8 cellular contexts compared by ENCODE assay signal in the genomic region with DNA sequence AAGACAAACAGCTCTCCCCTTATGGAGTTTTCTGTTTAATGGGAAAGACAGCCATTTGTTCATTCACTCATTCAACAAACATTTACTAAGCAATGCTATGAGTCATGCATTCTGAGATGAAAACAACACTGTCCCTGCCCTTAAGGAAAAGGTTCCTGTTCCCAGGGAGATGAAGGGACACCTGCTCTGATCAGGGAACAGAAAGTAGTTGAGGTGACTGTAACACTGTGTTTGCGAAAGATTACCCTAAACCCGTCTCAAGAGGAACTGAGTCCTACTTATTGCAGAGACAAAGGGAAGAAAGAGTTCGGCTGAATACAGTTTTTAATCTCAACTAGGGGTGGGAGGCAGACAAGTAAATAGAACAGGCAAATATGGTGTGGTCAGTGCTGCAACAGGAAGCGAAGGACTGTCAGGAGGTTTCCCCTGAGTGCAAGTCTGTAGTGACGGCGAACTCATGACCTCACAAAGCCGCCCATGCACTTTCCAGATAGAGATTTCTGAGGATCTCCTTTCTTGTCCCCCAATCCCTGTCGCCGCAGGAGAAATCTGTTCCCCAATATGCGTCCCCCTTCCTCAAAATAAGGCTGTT. TPM values are rescaled to one million over a fixed set of nuclear protein-coding genes. Genes with fewer than 3 reads are reported as not detected.
DNase-seq lines count a peak whose midpoint lies in the region; ATAC-seq and TF ChIP-seq lines count a peak whose summit lies in the region.

No MANE protein-coding gene starts in this region.

- TF ChIP-seq POLR2A in testis (IDR thresholded peaks at IDR 0.05), result no peak

- peak overlapping the region; percentile 84 for H3K4me3 ChIP-seq in AG04449 (ENCODE audit: low read depth, low read length)
- H3K4me3 ChIP-seq in ectodermal cell (ENCODE audit: insufficient read depth, low read depth, low read length), result peak overlapping the region; percentile 91
- H3K4me3 ChIP-seq in testis, result peak overlapping the region; percentile 96

- peak overlapping the region; percentile 91 for H3K27ac Mint-ChIP-seq in T-helper 1 cell treated with Interleukin-12 subunit alpha and Interleukin-12 subunit beta and Interleukin-4 antibody, amounts not matched to agents 30 μg/mL and 1 μg/mL, for 36 hours

- peaks cover 42% of the 10 kb centered on the region for H3K4me1 Mint-ChIP-seq in T-helper 1 cell treated with Interleukin-12 subunit alpha and Interleukin-12 subunit beta and Interleukin-4 antibody, amounts not matched to agents 30 μg/mL and 1 μg/mL, for 36 hours (ENCODE audit: low read depth)

- no peaks in the 10 kb centered on the region for H3K27me3 ChIP-seq in ectodermal cell (ENCODE audit: control insufficient read depth, insufficient read depth, low read length, poor library complexity, severe bottlenecking)
- no peaks in the 10 kb centered on the region for H3K27me3 ChIP-seq in testis

- H3K36me3 ChIP-seq in ectodermal cell (ENCODE audit: control insufficient read depth, insufficient read depth, low read length) (no peaks in the 10 kb centered on the region), testis (ENCODE audit: low read depth, missing control alignments) (no peaks in the 10 kb centered on the region)

- no peaks in the 10 kb centered on the region for H3K9me3 Mint-ChIP-seq in T-helper 1 cell treated with Interleukin-12 subunit alpha and Interleukin-12 subunit beta and Interleukin-4 antibody, amounts not matched to agents 30 μg/mL and 1 μg/mL, for 36 hours

- H3K9me3 ChIP-seq in ectodermal cell (ENCODE audit: control insufficient read depth, low read length), result no peaks in the 10 kb centered on the region
- no peaks in the 10 kb centered on the region for H3K9me3 ChIP-seq in testis

- ATAC-seq in GM18909 (IDR thresholded peaks at IDR 0.05; ENCODE audit: poor library complexity, unreplicated experiment) (peak; percentile 33), HG03565 (IDR thresholded peaks at IDR 0.05; ENCODE audit: unreplicated experiment) (peak; percentile 29)

- POLR2A ChIA-PET in AG04449 (lab: Yijun Ruan, JAX), result interaction anchor here (1.1 kb wide), 1 partner anchor 15 kb away, joined by 7 read pairs; no protein-coding TSS in a partner anchor

- TF ChIP-seq CTCF in AG04449 (IDR thresholded peaks at IDR 0.05; ENCODE audit: insufficient read depth, low read length, missing control alignments) (no peak), testis (IDR thresholded peaks at IDR 0.05) (no peak)

- DNase-seq in AG04449 (ENCODE audit: low read depth, low spot score) (no peak), lung microvascular endothelial cell (ENCODE audit: low read depth in 2 of 2) (peak; percentile 65 to 72), testis (peak; percentile 37), cortex of kidney (lab: John Stamatoyannopoulos, UW) (no peak)

- peak overlapping the region; percentile 91 for H3K4me3 Mint-ChIP-seq in T-helper 1 cell treated with Interleukin-12 subunit alpha and Interleukin-12 subunit beta and Interleukin-4 antibody, amounts not matched to agents 30 μg/mL and 1 μg/mL, for 36 hours

- peaks cover 5% of the 10 kb centered on the region for H3K36me3 Mint-ChIP-seq in T-helper 1 cell treated with Interleukin-12 subunit alpha and Interleukin-12 subunit beta and Interleukin-4 antibody, amounts not matched to agents 30 μg/mL and 1 μg/mL, for 36 hours (ENCODE audit: low read depth)

- intact Hi-C loops in testis (cut with DNase I; ENCODE audit: low total_unique reads), result no loop called here

- H3K27ac ChIP-seq in ectodermal cell (ENCODE audit: insufficient read depth, low read depth, low read length, poor library complexity, severe bottlenecking) (no peak overlapping the region), testis (peak overlapping the region; percentile 88 to 89)

- no peaks in the 10 kb centered on the region for H3K27me3 Mint-ChIP-seq in T-helper 1 cell treated with Interleukin-12 subunit alpha and Interleukin-12 subunit beta and Interleukin-4 antibody, amounts not matched to agents 30 μg/mL and 1 μg/mL, for 36 hours (ENCODE audit: low read depth)

- CTCF ChIA-PET in AG04449 (lab: Yijun Ruan, JAX), result interaction anchor here (0.7 to 4.4 kb wide), 5 partner anchors 11 to 136 kb away, joined by 3 to 24 read pairs (median 5); no protein-coding TSS in a partner anchor

- H3K4me1 ChIP-seq in ectodermal cell (ENCODE audit: control insufficient read depth, insufficient read depth, low read length) (peaks cover 16% of the 10 kb centered on the region), testis (peaks cover 16% of the 10 kb centered on the region)

- WGBS in ectodermal cell, 2 experiments, result 20 to 21% methylated on average over 10 of the region's 10 CpGs
- 5 to 6% methylated on average over 10 of the region's 10 CpGs for WGBS in testis, 2 donors

RNA-seq across cellular contexts. Expression of gene STX18, which starts 0.7 kb away (rescaled TPM):
- 32.4 TPM for polyA plus RNA-seq in ectodermal cell (2013, experiment 1 of 4)
- polyA plus RNA-seq in ectodermal cell (2013, experiment 2 of 4), result 47.0 TPM
- 32.0 TPM for polyA plus RNA-seq in ectodermal cell (2013, experiment 3 of 4)
- polyA plus RNA-seq in ectodermal cell (2013, experiment 4 of 4), result 42.2 TPM
- total RNA-seq in lung microvascular endothelial cell, result 13.1 and 14.1 TPM in 2 replicates
- total RNA-seq in testis, result 10 to 100 TPM; 53.5 to 55.0 TPM
- polyA plus RNA-seq in testis (ENCODE audit: insufficient read depth, low read depth, low replicate concordance), result 111 TPM

Comparison
In these comparisons a context has a peak if more than half of its experiments do, and no peak if none do; other contexts are left out.
1. DNase-seq: peak in lung microvascular endothelial cell (2 of 2) and testis (single experiment); none in AG04449 (single experiment) and cortex of kidney (single experiment).
2. Peak in every context shown above with its lines, with median percentiles within 50 percentile points of each other: H3K4me3 ChIP-seq.